Comparison of ENCODE assay signal across 1 cellular context in the genomic region with DNA sequence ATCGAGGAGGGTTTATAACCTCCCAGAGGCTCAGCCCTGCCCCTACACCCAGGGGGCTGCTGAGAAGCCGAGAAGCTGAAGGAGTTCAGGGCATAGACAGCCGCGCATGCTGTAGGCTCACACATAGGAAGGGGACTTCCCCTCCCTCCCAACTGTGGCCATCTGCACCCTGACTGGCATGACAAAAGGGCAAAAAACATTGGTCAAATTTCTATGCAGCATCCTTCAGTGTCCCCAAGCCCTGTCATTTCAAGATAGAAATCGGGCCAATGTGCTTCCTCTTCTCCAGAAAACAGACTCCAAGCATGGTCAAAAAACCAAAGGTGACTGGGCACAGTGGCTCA.
TF ChIP-seq lines count a peak whose summit lies in the region.

No MANE protein-coding gene starts in this region.

TF ChIP-seq in GM12878, 131 proteins besides CTCF, POLR2A, EP300 and RAD21:
- TF ChIP-seq, protein P1, sequence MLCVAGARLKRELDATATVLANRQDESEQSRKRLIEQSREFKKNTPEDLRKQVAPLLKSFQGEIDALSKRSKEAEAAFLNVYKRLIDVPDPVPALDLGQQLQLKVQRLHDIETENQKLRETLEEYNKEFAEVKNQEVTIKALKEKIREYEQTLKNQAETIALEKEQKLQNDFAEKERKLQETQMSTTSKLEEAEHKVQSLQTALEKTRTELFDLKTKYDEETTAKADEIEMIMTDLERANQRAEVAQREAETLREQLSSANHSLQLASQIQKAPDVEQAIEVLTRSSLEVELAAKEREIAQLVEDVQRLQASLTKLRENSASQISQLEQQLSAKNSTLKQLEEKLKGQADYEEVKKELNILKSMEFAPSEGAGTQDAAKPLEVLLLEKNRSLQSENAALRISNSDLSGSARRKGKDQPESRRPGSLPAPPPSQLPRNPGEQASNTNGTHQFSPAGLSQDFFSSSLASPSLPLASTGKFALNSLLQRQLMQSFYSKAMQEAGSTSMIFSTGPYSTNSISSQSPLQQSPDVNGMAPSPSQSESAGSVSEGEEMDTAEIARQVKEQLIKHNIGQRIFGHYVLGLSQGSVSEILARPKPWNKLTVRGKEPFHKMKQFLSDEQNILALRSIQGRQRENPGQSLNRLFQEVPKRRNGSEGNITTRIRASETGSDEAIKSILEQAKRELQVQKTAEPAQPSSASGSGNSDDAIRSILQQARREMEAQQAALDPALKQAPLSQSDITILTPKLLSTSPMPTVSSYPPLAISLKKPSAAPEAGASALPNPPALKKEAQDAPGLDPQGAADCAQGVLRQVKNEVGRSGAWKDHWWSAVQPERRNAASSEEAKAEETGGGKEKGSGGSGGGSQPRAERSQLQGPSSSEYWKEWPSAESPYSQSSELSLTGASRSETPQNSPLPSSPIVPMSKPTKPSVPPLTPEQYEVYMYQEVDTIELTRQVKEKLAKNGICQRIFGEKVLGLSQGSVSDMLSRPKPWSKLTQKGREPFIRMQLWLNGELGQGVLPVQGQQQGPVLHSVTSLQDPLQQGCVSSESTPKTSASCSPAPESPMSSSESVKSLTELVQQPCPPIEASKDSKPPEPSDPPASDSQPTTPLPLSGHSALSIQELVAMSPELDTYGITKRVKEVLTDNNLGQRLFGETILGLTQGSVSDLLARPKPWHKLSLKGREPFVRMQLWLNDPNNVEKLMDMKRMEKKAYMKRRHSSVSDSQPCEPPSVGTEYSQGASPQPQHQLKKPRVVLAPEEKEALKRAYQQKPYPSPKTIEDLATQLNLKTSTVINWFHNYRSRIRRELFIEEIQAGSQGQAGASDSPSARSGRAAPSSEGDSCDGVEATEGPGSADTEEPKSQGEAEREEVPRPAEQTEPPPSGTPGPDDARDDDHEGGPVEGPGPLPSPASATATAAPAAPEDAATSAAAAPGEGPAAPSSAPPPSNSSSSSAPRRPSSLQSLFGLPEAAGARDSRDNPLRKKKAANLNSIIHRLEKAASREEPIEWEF (IDR thresholded peaks at IDR 0.05; ENCODE audit: insufficient replicate concordance, low read depth, low read length), result no peak
- no peak for TF ChIP-seq ATF7 (IDR thresholded peaks at IDR 0.05; ENCODE audit: low read depth)
